33 cellular contexts compared by ENCODE assay signal in genomic region chr4:117311989-117312388, GRCh38.
"Had no signal": no experiment of that assay in that cellular context is flagged by ENCODE, and none has a peak within 500 bp of the region (broad histone marks: within the 10 kb centered on the region; RNA-seq: fewer than 3 reads in every experiment).

No MANE protein-coding gene starts in this region.

- H3K4me3 ChIP-seq: MG63 had no signal

- H3K9me3 ChIP-seq: MG63 had no signal

- H3K27me3 ChIP-seq: MG63 had no signal

- DNase-seq: Karpas-422, Kasumi-1, MG63, MM.1S, MV-4-11, NCI-H1048, NCI-H1092, NCI-H1092 treated with DMSO at 0.1 percent for 48 hours, NCI-H1105, NCI-H1105 treated with DMSO at 0.1 percent for 48 hours, NCI-H1417 treated with DMSO at 0.1 percent for 48 hours, NCI-H1436, NCI-H1436 treated with DMSO at 0.1 percent for 48 hours, NCI-H146, NCI-H1694, NCI-H1694 treated with DMSO at 0.1 percent for 48 hours, NCI-H187, NCI-H187 treated with DMSO at 0.1 percent for 48 hours, NCI-H1930, NCI-H2029, NCI-H2029 treated with DMSO at 0.1 percent for 48 hours, NCI-H2081, NCI-H2081 treated with DMSO at 0.1 percent for 48 hours, NCI-H2107, NCI-H2171, NCI-H2171 treated with DMSO at 0.1 percent for 48 hours, NCI-H2227 treated with DMSO at 0.1 percent for 48 hours, NCI-H226, NCI-H345, NCI-H446, NCI-H446 treated with DMSO at 0.1 percent for 48 hours, NCI-H510A, NCI-H510A treated with DMSO at 0.1 percent for 48 hours had no signal

- H3K36me3 ChIP-seq: MG63 had no signal
